In the genomic region with DNA sequence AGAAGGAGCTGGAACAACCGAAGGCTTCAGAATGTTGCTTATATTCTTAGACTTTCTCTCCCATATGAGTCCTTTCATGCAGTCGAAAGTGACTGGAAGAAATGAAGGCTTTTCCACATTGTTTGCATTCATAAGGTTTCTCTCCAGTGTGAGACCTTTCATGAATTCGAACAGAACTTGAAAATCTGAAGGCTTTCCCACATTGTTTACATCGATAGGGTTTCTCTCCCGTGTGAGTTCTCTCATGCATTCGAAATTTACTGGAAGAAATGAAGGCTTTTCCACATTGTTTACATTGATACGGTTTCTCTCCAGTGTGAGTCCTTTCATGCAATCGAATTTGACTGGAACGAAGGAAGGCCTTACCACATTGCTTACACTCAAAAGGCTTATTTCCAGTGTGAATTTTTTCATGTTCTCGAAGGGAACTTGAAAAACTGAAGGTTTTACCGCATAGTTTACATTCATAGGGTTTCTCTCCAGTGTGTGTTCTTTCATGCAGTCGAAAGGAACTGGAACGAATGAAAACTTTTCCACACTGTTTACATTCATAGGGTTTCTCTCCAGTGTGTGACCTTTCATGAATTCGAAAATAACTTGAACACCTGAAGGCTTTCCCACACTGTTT, we compare ENCODE assay signal across 1 cellular context.
TF ChIP-seq lines count a peak whose summit lies in the region.

No MANE protein-coding gene starts in this region.

TF ChIP-seq in liver, 16 proteins besides CTCF, POLR2A, EP300 and RAD21 (continued from another document):
- TF ChIP-seq, protein P1, sequence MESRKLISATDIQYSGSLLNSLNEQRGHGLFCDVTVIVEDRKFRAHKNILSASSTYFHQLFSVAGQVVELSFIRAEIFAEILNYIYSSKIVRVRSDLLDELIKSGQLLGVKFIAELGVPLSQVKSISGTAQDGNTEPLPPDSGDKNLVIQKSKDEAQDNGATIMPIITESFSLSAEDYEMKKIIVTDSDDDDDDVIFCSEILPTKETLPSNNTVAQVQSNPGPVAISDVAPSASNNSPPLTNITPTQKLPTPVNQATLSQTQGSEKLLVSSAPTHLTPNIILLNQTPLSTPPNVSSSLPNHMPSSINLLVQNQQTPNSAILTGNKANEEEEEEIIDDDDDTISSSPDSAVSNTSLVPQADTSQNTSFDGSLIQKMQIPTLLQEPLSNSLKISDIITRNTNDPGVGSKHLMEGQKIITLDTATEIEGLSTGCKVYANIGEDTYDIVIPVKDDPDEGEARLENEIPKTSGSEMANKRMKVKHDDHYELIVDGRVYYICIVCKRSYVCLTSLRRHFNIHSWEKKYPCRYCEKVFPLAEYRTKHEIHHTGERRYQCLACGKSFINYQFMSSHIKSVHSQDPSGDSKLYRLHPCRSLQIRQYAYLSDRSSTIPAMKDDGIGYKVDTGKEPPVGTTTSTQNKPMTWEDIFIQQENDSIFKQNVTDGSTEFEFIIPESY (IDR thresholded peaks at IDR 0.05), result no peak
- TF ChIP-seq EGR1 (IDR thresholded peaks at IDR 0.05; ENCODE audit: low read depth in 2 of 2) (no peak), HNF4G (IDR thresholded peaks at IDR 0.05) (no peak), FOXA2 (IDR thresholded peaks at IDR 0.05) (no peak), FOXA1 (IDR thresholded peaks at IDR 0.05) (no peak), GABPA (IDR thresholded peaks at IDR 0.05 in 1 of 2, conservative IDR thresholded peaks at IDR 0.05 in 1 of 2) (no peak), HNF4A (conservative IDR thresholded peaks at IDR 0.05) (no peak), SP1 (IDR thresholded peaks at IDR 0.05) (no peak)
